ENCODE assay signal across 1 cellular context in the genomic region with DNA sequence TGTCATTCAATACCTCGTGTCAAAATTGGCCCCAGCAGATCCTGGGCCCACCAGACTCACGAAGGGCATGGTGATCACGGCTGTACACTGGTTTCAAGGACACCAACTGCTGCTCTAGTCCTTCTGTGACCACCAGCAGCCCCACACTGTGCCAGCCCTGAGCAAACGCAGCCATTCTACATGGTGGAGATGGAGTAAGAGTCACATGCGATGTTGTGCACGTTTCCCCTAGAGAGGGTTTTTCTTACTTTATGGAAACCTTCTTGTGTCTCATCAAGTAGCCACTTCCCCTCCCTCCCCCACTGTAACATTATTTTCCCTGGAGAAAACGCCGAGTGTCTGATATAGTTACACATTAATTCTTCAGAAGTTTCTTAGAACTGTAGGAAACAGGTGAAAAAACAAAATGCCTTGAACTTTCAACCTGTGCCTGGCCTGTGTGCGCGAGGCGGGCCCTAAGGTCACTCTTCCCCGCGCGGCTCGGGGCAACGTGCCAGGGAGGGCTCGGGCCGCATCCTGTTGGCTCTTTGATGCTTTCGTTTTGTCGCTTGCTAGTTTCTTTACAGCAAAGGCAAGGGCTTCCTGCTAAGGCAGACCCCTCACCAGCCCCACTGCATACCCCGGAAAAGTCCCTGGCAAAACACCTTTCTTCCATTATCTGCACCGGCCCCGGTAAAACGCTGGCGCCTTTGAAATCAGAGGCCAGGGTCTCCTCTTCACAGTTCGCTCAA.
TF ChIP-seq lines count a peak whose summit lies in the region.

No MANE protein-coding gene starts in this region.

TF ChIP-seq in liver, 16 proteins besides CTCF, POLR2A, EP300 and RAD21 (continued from another document):
- TF ChIP-seq, protein P1, sequence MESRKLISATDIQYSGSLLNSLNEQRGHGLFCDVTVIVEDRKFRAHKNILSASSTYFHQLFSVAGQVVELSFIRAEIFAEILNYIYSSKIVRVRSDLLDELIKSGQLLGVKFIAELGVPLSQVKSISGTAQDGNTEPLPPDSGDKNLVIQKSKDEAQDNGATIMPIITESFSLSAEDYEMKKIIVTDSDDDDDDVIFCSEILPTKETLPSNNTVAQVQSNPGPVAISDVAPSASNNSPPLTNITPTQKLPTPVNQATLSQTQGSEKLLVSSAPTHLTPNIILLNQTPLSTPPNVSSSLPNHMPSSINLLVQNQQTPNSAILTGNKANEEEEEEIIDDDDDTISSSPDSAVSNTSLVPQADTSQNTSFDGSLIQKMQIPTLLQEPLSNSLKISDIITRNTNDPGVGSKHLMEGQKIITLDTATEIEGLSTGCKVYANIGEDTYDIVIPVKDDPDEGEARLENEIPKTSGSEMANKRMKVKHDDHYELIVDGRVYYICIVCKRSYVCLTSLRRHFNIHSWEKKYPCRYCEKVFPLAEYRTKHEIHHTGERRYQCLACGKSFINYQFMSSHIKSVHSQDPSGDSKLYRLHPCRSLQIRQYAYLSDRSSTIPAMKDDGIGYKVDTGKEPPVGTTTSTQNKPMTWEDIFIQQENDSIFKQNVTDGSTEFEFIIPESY (IDR thresholded peaks at IDR 0.05), result no peak
